1 cellular context compared by ENCODE assay signal in the genomic region with DNA sequence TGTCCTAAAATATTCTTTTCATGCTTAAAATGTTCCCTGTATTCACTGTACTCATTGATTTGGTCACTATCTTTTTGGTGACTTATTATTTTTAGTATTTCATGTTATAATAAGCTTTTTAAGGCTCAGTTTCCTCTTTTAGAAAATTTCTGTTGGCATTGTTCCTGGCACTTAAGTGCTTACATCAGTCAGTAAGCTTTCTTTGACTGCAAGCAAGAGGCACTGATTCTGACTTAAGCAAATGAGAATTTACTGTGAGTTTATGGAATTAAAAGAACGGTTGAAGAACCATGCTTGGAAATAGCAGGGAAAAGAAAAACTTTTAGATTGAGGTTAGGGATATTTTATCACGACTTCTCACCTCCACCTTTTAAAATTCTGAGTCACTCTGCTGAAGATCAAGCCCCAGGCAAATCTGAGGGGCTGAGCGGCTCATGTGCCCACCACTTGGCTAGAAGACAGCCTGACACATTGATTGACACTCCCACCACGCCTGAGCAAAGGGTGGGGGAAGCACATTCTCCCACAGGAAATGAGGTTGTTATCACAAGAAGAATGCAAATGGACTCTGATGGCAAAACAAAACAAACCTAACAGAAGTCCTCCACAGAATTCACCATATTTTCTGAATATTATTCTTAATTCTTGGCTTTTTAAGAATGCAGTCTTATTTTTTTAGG.
TF ChIP-seq lines count a peak whose summit lies in the region.

No MANE protein-coding gene starts in this region.

TF ChIP-seq in IMR-90, 13 proteins besides CTCF, POLR2A, EP300 and RAD21 (continued from another document):
- TF ChIP-seq, protein P1, sequence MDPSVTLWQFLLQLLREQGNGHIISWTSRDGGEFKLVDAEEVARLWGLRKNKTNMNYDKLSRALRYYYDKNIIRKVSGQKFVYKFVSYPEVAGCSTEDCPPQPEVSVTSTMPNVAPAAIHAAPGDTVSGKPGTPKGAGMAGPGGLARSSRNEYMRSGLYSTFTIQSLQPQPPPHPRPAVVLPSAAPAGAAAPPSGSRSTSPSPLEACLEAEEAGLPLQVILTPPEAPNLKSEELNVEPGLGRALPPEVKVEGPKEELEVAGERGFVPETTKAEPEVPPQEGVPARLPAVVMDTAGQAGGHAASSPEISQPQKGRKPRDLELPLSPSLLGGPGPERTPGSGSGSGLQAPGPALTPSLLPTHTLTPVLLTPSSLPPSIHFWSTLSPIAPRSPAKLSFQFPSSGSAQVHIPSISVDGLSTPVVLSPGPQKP (IDR thresholded peaks at IDR 0.05; ENCODE audit: borderline replicate concordance, low read depth, low read length) = no peak
